In genomic region chr5:39236718-39237117, GRCh38 we compare ENCODE assay signal across 1 cellular context.
TF ChIP-seq lines count a peak whose summit lies in the region.

No MANE protein-coding gene starts in this region.

TF ChIP-seq in GM23338, 12 proteins besides CTCF, POLR2A, EP300 and RAD21:
- TF ChIP-seq ZNF462 (CRISPR knock-in tag; IDR thresholded peaks at IDR 0.05) = no peak
- TF ChIP-seq POLR2AphosphoS5 (IDR thresholded peaks at IDR 0.05; ENCODE audit: low read depth) = no peak
- no peak for TF ChIP-seq JUNB (IDR thresholded peaks at IDR 0.05; ENCODE audit: unreplicated experiment)
- no peak for TF ChIP-seq EZH2phosphoT487 (IDR thresholded peaks at IDR 0.05; ENCODE audit: unreplicated experiment)
- TF ChIP-seq, protein P1, sequence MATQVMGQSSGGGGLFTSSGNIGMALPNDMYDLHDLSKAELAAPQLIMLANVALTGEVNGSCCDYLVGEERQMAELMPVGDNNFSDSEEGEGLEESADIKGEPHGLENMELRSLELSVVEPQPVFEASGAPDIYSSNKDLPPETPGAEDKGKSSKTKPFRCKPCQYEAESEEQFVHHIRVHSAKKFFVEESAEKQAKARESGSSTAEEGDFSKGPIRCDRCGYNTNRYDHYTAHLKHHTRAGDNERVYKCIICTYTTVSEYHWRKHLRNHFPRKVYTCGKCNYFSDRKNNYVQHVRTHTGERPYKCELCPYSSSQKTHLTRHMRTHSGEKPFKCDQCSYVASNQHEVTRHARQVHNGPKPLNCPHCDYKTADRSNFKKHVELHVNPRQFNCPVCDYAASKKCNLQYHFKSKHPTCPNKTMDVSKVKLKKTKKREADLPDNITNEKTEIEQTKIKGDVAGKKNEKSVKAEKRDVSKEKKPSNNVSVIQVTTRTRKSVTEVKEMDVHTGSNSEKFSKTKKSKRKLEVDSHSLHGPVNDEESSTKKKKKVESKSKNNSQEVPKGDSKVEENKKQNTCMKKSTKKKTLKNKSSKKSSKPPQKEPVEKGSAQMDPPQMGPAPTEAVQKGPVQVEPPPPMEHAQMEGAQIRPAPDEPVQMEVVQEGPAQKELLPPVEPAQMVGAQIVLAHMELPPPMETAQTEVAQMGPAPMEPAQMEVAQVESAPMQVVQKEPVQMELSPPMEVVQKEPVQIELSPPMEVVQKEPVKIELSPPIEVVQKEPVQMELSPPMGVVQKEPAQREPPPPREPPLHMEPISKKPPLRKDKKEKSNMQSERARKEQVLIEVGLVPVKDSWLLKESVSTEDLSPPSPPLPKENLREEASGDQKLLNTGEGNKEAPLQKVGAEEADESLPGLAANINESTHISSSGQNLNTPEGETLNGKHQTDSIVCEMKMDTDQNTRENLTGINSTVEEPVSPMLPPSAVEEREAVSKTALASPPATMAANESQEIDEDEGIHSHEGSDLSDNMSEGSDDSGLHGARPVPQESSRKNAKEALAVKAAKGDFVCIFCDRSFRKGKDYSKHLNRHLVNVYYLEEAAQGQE (IDR thresholded peaks at IDR 0.05; ENCODE audit: unreplicated experiment) = no peak
TF ChIP-seq in GM23338: peak in this region for 0.
